ENCODE assay signal across 8 cellular contexts in genomic region chr17:41486809-41487530, GRCh38.
DNase-seq lines count a peak whose midpoint lies in the region; ATAC-seq and TF ChIP-seq lines count a peak whose summit lies in the region.

No MANE protein-coding gene starts in this region.

- no peak overlapping the region for H2AFZ ChIP-seq in DND-41 (ENCODE audit: low read depth, low read length)

- H3K36me3 ChIP-seq in DND-41 (ENCODE audit: insufficient read depth, low read length) (no peaks in the 10 kb centered on the region), brain microvascular endothelial cell (replicated peaks) (no peaks in the 10 kb centered on the region), neutrophil (no peaks in the 10 kb centered on the region)

- H3K27ac ChIP-seq in DND-41 (ENCODE audit: low read length) (no peak overlapping the region), brain microvascular endothelial cell (no peak overlapping the region), neutrophil (no peak overlapping the region)

- ATAC-seq in DND-41 (ENCODE audit: insufficient read depth, low read depth) (no peak), HG03159 (IDR thresholded peaks at IDR 0.05; ENCODE audit: unreplicated experiment) (no peak)

- TF ChIP-seq CTCF in DND-41 (IDR thresholded peaks at IDR 0.05; ENCODE audit: borderline replicate concordance, extremely low read depth, low read length, poor library complexity, severe bottlenecking) (peak; percentile 54), brain microvascular endothelial cell (IDR thresholded peaks at IDR 0.05; ENCODE audit: low read depth, low read length, missing control alignments) (peak; percentile 66), neutrophil (IDR thresholded peaks at IDR 0.05) (peak; percentile 78)

- H3K9me3 ChIP-seq in DND-41 (ENCODE audit: insufficient read depth, low read length, severe bottlenecking) (no peaks in the 10 kb centered on the region), neutrophil (no peaks in the 10 kb centered on the region)

- H3K4me2 ChIP-seq in DND-41 (ENCODE audit: insufficient read depth, low read length), result no peak overlapping the region

- H4K20me1 ChIP-seq in DND-41 (ENCODE audit: insufficient read depth, low read length), result 0 out of 2 replicates have a peak, but pooled peaks cover 3% of the 10 kb centered on the region

- no peaks in the 10 kb centered on the region for H3K79me2 ChIP-seq in DND-41 (ENCODE audit: insufficient read depth, low read length)

- H3K4me1 ChIP-seq in DND-41 (ENCODE audit: insufficient read depth, low read length), result no peaks in the 10 kb centered on the region
- H3K4me1 ChIP-seq in neutrophil (ENCODE audit: control insufficient read depth in 1 of 2, insufficient read depth in 1 of 2, low read depth in 1 of 2, low read length in 1 of 2), result peaks cover 0 to 18% of the 10 kb centered on the region in 2 experiments

- H3K4me3 ChIP-seq in DND-41 (ENCODE audit: low read depth in 1 of 2, low read length in 2 of 2) (no peak overlapping the region), brain microvascular endothelial cell (ENCODE audit: low read depth, low read length) (no peak overlapping the region), neutrophil (ENCODE audit: low read depth in 1 of 2, low read length in 1 of 2) (no peak overlapping the region)

- H3K27me3 ChIP-seq in DND-41 (ENCODE audit: insufficient read depth, low read length, poor library complexity), result peaks cover 15% of the 10 kb centered on the region
- H3K27me3 ChIP-seq in brain microvascular endothelial cell (replicated peaks), result no peaks in the 10 kb centered on the region
- no peaks in the 10 kb centered on the region for H3K27me3 ChIP-seq in neutrophil

- in situ Hi-C loops in brain microvascular endothelial cell (cut with HindIII; ENCODE audit: low pct_ligation_motif_present, low sequenced_read_pairs), result no loop called here

- DNase-seq in DND-41, result peak; percentile 7
- DNase-seq in NAMALWA (ENCODE audit: low spot score), result peak; percentile 57
- no peak for DNase-seq in brain microvascular endothelial cell
- no peak for DNase-seq in NCI-H1105 (lab: John Stamatoyannopoulos, UW)
- DNase-seq in NOMO-1 treated with dmso at 0.1 percent for 144 hours (lab: John Stamatoyannopoulos, UW; ENCODE audit: unreplicated experiment), result no peak
- no peak for DNase-seq in 8988T

- no peak overlapping the region for H3K9ac ChIP-seq in DND-41 (ENCODE audit: low read depth, low read length)

Comparison
In these comparisons a context has a peak if more than half of its experiments do, and no peak if none do; other contexts are left out.
1. DNase-seq: peak in DND-41 (single experiment) and NAMALWA (single experiment); none in brain microvascular endothelial cell (single experiment), NCI-H1105 (single experiment), NOMO-1 treated with dmso at 0.1 percent for 144 hours (single experiment) and 8988T (single experiment).
2. Peak in every context shown above with its lines, with median percentiles within 50 percentile points of each other: CTCF ChIP-seq.